In the genomic region with DNA sequence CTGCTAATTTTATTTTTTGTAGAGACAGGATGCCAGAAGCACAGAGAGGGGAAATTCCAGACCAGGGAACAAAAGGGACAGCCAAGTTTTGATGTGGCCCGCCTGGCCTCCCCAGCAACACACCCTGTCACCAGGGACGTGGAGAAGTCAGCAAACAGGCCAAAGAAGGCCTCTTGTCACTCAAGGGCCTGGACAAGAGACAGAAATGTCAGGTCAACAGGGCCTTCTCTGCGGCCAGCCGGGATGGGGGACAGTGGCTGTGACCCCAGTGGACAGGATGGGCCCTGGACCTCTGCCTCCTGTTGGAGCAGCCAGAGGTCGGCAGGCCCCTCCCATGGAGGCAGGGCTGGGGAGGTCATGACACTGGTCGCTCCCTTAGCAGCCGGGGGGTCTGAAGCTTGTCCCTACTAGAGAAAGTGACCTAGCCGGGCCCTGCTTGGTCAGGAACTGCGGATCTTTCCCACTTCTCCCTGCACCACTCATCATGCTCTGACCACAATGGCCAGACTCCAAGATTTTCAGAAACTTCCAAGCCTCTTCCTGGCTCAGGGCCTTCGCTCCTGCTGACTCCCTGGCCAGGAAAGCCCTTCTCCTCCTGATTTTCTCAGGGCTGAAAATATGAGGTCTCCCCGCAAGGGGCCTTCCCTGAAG, we compare ENCODE assay signal across 8 cellular contexts. TPM values are rescaled to one million over a fixed set of nuclear protein-coding genes. Genes with fewer than 3 reads are reported as not detected.
DNase-seq lines count a peak whose midpoint lies in the region; ATAC-seq and TF ChIP-seq lines count a peak whose summit lies in the region.

No MANE protein-coding gene starts in this region.

- 0% methylated on average over 3 of the region's 11 CpGs for WGBS in right lobe of liver (ENCODE audit: insufficient coverage, low coverage, low lambda C conversion rate, missing lambda C conversion rate)

- peaks cover 0 to 42% (median 18%) of the 10 kb centered on the region in 4 donors for H3K4me1 ChIP-seq in right lobe of liver

- no peaks in the 10 kb centered on the region for H3K36me3 Mint-ChIP-seq in chondrocyte (ENCODE audit: low read depth)

- H3K36me3 ChIP-seq in right lobe of liver, result no peaks in the 10 kb centered on the region

- peaks cover 4% of the 10 kb centered on the region for H3K27me3 Mint-ChIP-seq in chondrocyte (ENCODE audit: low read depth)

- DNase-seq in HCEC 1CT (peak; percentile 77), chondrocyte (ENCODE audit: low spot score) (no peak), right lobe of liver (peak; percentile 76 to 86 (median 83)), stromal cell of bone marrow (ENCODE audit: low read depth) (peak; percentile 96), NK-92 (lab: John Stamatoyannopoulos, UW; ENCODE audit: unreplicated experiment) (no peak)
- no peak for DNase-seq in activated T-cell treated with anti-CD3 and anti-CD28 coated beads, Interleukin-2, amount 50 U/mL, for 48 hours

- H3K4me3 ChIP-seq in right lobe of liver, result no peak overlapping the region

- H3K4me1 Mint-ChIP-seq in chondrocyte (ENCODE audit: low read depth), result peaks cover 25% of the 10 kb centered on the region

- TF ChIP-seq CTCF in chondrocyte (IDR thresholded peaks at IDR 0.05), result peak; percentile 8
- TF ChIP-seq CTCF in right lobe of liver (IDR thresholded peaks at IDR 0.05), result no peak

- ATAC-seq in right lobe of liver (peak; percentile 57 to 85 (median 74)), HG03095 (IDR thresholded peaks at IDR 0.05; ENCODE audit: unreplicated experiment) (no peak), GM18867 (IDR thresholded peaks at IDR 0.05; ENCODE audit: unreplicated experiment) (no peak)

- no peak for TF ChIP-seq POLR2A in right lobe of liver (IDR thresholded peaks at IDR 0.05)

- intact Hi-C loops in right lobe of liver (cut with DNase I), result no loop called here

- H3K27ac ChIP-seq in right lobe of liver, result peak overlapping the region; percentile 75 to 80 (median 79)

- no peaks in the 10 kb centered on the region for H3K9me3 Mint-ChIP-seq in chondrocyte (ENCODE audit: low read depth)

- no peak overlapping the region for H3K4me3 Mint-ChIP-seq in chondrocyte (ENCODE audit: unreplicated experiment)

- H3K27me3 ChIP-seq in right lobe of liver, result no peaks in the 10 kb centered on the region

- no peaks in the 10 kb centered on the region for H3K9me3 ChIP-seq in right lobe of liver

- H3K27ac Mint-ChIP-seq in chondrocyte (ENCODE audit: unreplicated experiment), result peak overlapping the region; percentile 88

RNA-seq across cellular contexts. Expression of a gene that starts 9.2 kb away (rescaled TPM):
- 0.07 TPM in 1 of 3 replicates, not detected in the others for total RNA-seq in chondrocyte
- under 1 TPM in 5 of 6 experiments, not detected in 1; 0.06 to 0.22 (median 0.13) TPM for total RNA-seq in right lobe of liver

RNA-seq across cellular contexts. Expression of a gene that starts 49.2 kb away (rescaled TPM):
- total RNA-seq in chondrocyte (not detected in 3 replicates), right lobe of liver (1 to 10 TPM in 5 of 6 experiments, under 1 TPM in 1; 0.95 to 6.4 (median 3.3) TPM)

Comparison
In these comparisons a context has a peak if more than half of its experiments do, and no peak if none do; other contexts are left out.
1. DNase-seq: peak in HCEC 1CT (single experiment), right lobe of liver (3 of 3) and stromal cell of bone marrow (single experiment); none in chondrocyte (single experiment), NK-92 (single experiment) and activated T-cell treated with anti-CD3 and anti-CD28 coated beads, Interleukin-2, amount 50 U/mL, for 48 hours (0 of 2).
2. ATAC-seq: peak in right lobe of liver (4 of 4); none in HG03095 (single experiment) and GM18867 (single experiment).